Comparison of ENCODE assay signal across 14 cellular contexts in genomic region chr20:53575481-53576194, GRCh38. TPM values are rescaled to one million over a fixed set of nuclear protein-coding genes. Genes with fewer than 3 reads are reported as not detected.
DNase-seq lines count a peak whose midpoint lies in the region; ATAC-seq, FAIRE-seq and TF ChIP-seq lines count a peak whose summit lies in the region.
"Had no signal": no experiment of that assay in that cellular context is flagged by ENCODE, and none has a peak within 500 bp of the region (broad histone marks: within the 10 kb centered on the region; RNA-seq: fewer than 3 reads in every experiment).

No MANE protein-coding gene starts in this region.

- H3K4me2 ChIP-seq in K562 (ENCODE audit: insufficient read depth, low read length) (no peak overlapping the region), osteoblast (ENCODE audit: insufficient read depth, low read length) (no peak overlapping the region)

- no peak for FAIRE-seq in K562 (lab: Jason Lieb, UNC)
- FAIRE-seq: bronchial epithelial cell, islet of Langerhans had no signal

- H3K4me1 ChIP-seq in HUES6 (ENCODE audit: control insufficient read depth, insufficient read depth, low read length), result peaks cover 18% of the 10 kb centered on the region
- peaks cover 0 to 17% of the 10 kb centered on the region in 2 experiments; a peak in 3 of 5 replicates for H3K4me1 ChIP-seq in K562 (replicated peaks in 1 of 2; ENCODE audit: control insufficient read depth in 2 of 2, insufficient read depth in 2 of 2, low read length in 2 of 2)
- peaks cover 24% of the 10 kb centered on the region for H3K4me1 ChIP-seq in osteoblast (ENCODE audit: insufficient read depth, low read length)

- in situ Hi-C loops in K562 (cut with MboI), result loop anchor here (5.0 kb wide), 1 partner anchor 367 kb away; no protein-coding TSS in a partner anchor

- WGBS in K562 (ENCODE audit: insufficient coverage, low coverage, missing lambda C conversion rate), result 94% methylated on average over 22 of the region's 23 CpGs

- peaks cover 100% of the 10 kb centered on the region for H3K36me3 Mint-ChIP-seq in CD4-positive, alpha-beta T cell (ENCODE audit: low read depth)

- no peak for TF ChIP-seq CTCF in CD4-positive, alpha-beta T cell (IDR thresholded peaks at IDR 0.05)
- no peak for TF ChIP-seq CTCF in K562 (IDR thresholded peaks at IDR 0.05 in 2 of 3, conservative IDR thresholded peaks at IDR 0.05 in 1 of 3; ENCODE audit: insufficient read depth in 2 of 3, low read depth in 1 of 3, low read length in 3 of 3)
- no peak for TF ChIP-seq CTCF in osteoblast (IDR thresholded peaks at IDR 0.05; ENCODE audit: extremely low read depth, low read depth, low read length)

- no peak for DNase-seq in CD4-positive, alpha-beta T cell
- DNase-seq in K562 (ENCODE audit: extremely low read depth in 1 of 4, low spot score in 3 of 4) (no peak), osteoblast (ENCODE audit: insufficient read length, low spot score, missing footprints) (no peak), NCI-H69 (lab: John Stamatoyannopoulos, UW) (no peak), NCI-H2081 (lab: John Stamatoyannopoulos, UW) (no peak)
- DNase-seq: mucosa of descending colon; NCI-H2227 treated with DMSO at 0.1 percent for 48 hours; stimulated activated CD4-positive, alpha-beta T cell treated with anti-CD3 and anti-CD28 coated beads, Interleukin-4, amount 100 ng/mL, for 1 hour had no signal

- TF ChIP-seq POLR2A in K562 (conservative IDR thresholded peaks at IDR 0.05), result no peak

- POLR2A ChIA-PET in CD4-positive, alpha-beta T cell (lab: Charles Lee), result no interaction called here
- POLR2A ChIA-PET in K562 (lab: Yijun Ruan, JAX), result interaction anchor here (0.6 to 0.9 kb wide), 3 partner anchors 13 to 1602 kb away, joined by 3 to 4 read pairs (median 3); no protein-coding TSS in a partner anchor

- no peaks in the 10 kb centered on the region for H3K27me3 ChIP-seq in CD4-positive, alpha-beta T cell (ENCODE audit: control insufficient read depth, insufficient read depth, low read length)
- H3K27me3 ChIP-seq in HUES6 (ENCODE audit: control insufficient read depth, insufficient read depth, low read length) (no peaks in the 10 kb centered on the region), K562 (ENCODE audit: control insufficient read depth in 2 of 2, insufficient read depth in 2 of 2, low read length in 2 of 2) (no peaks in the 10 kb centered on the region), osteoblast (ENCODE audit: insufficient read depth, low read length) (no peaks in the 10 kb centered on the region)

- H3K27ac ChIP-seq in CD4-positive, alpha-beta T cell (ENCODE audit: low read depth, low read length), result no peak overlapping the region
- H3K27ac ChIP-seq in HUES6 (ENCODE audit: low read depth, low read length), result 0 out of 2 replicates have a peak overlapping the region, but pooled peaks have one; percentile 26
- no peak overlapping the region for H3K27ac ChIP-seq in K562 (ENCODE audit: extremely low read depth, low read depth, low read length)
- H3K27ac ChIP-seq in osteoblast (ENCODE audit: low read depth, low read length), result peak overlapping the region; percentile 36

- no peak overlapping the region for H3K4me3 Mint-ChIP-seq in CD4-positive, alpha-beta T cell
- H3K4me3 Mint-ChIP-seq: stimulated activated memory B cell treated with anti-CD40 and anti-IgM and Interleukin-4, amounts not matched to agents 10 μg/mL and 1 μg/mL and 100 μg/mL, for 72 hours had no signal

- CTCF ChIA-PET in CD4-positive, alpha-beta T cell (lab: Charles Lee), result no interaction called here
- CTCF ChIA-PET in K562 (lab: Yijun Ruan, JAX; ENCODE audit: low intra/inter-chr PET ratio), result no interaction called here

- peaks cover 89% of the 10 kb centered on the region for H3K4me1 Mint-ChIP-seq in CD4-positive, alpha-beta T cell (ENCODE audit: low read depth)

- H3K27ac Mint-ChIP-seq in CD4-positive, alpha-beta T cell, result peak overlapping the region; percentile 100
- H3K27ac Mint-ChIP-seq: stimulated activated memory B cell treated with anti-CD40 and anti-IgM and Interleukin-4, amounts not matched to agents 10 μg/mL and 1 μg/mL and 100 μg/mL, for 72 hours had no signal

- intact Hi-C loops in CD4-positive, alpha-beta T cell (cut with DNase I, micrococcal nuclease), result loop anchor here (1.0 to 10.0 kb wide), 9 partner anchors 47 to 619 kb away; no protein-coding TSS in a partner anchor
- intact Hi-C loops in K562 (cut with micrococcal nuclease), result loop anchor here (5.0 to 10.0 kb wide), 2 partner anchors 162 to 489 kb away; no protein-coding TSS in a partner anchor

- H2AFZ ChIP-seq in K562 (ENCODE audit: low read depth, low read length), result no peak overlapping the region
- no peak overlapping the region for H2AFZ ChIP-seq in osteoblast (ENCODE audit: low read length)

- H3K4me3 ChIP-seq in HUES6 (ENCODE audit: low read depth, low read length), result no peak overlapping the region
- H3K4me3 ChIP-seq in K562, result no peak overlapping the region
- H3K4me3 ChIP-seq in osteoblast (ENCODE audit: insufficient read depth, low read length), result no peak overlapping the region
- H3K4me3 ChIP-seq: mucosa of descending colon had no signal

- BruUV-seq in K562 (replicated peaks; lab: Mats Ljungman, UMichigan), result no TSS peak

- no peaks in the 10 kb centered on the region for H3K9me1 ChIP-seq in K562 (ENCODE audit: control insufficient read depth, insufficient read depth, low read length)

- no peak overlapping the region for H3K9ac ChIP-seq in HUES6 (ENCODE audit: low read length)
- no peak overlapping the region for H3K9ac ChIP-seq in K562 (ENCODE audit: insufficient read depth in 1 of 2, low read depth in 2 of 2, low read length in 2 of 2)

- peaks cover 99% of the 10 kb centered on the region for H3K79me2 ChIP-seq in K562 (ENCODE audit: control insufficient read depth, insufficient read depth, low read length)
- peaks cover 100% of the 10 kb centered on the region for H3K79me2 ChIP-seq in osteoblast (ENCODE audit: insufficient read depth, low read length)

- H4K20me1 ChIP-seq in K562 (replicated peaks; ENCODE audit: control insufficient read depth, insufficient read depth, low read length) (peaks cover 7% of the 10 kb centered on the region; the same call in 1 of the 2 replicates), osteoblast (ENCODE audit: insufficient read depth, low read length) (peaks cover 15% of the 10 kb centered on the region)

- H3K9me3 ChIP-seq in CD4-positive, alpha-beta T cell (ENCODE audit: control insufficient read depth, low read length), result no peaks in the 10 kb centered on the region
- H3K9me3 ChIP-seq in HUES6 (ENCODE audit: control insufficient read depth, insufficient read depth, low read depth, low read length) (no peaks in the 10 kb centered on the region), K562 (replicated peaks; ENCODE audit: control insufficient read depth, insufficient read depth, low read depth, low read length) (no peaks in the 10 kb centered on the region), osteoblast (ENCODE audit: low read depth, low read length) (no peaks in the 10 kb centered on the region)
- H3K9me3 ChIP-seq: mucosa of descending colon had no signal

- TF ChIP-seq EP300 in K562 (IDR thresholded peaks at IDR 0.05; ENCODE audit: low read length), result no peak

- no peaks in the 10 kb centered on the region for H3K9me3 Mint-ChIP-seq in CD4-positive, alpha-beta T cell
- H3K9me3 Mint-ChIP-seq: stimulated activated memory B cell treated with anti-CD40 and anti-IgM and Interleukin-4, amounts not matched to agents 10 μg/mL and 1 μg/mL and 100 μg/mL, for 72 hours had no signal

- no peak for ATAC-seq in CD4-positive, alpha-beta T cell (ENCODE audit: poor library complexity)
- ATAC-seq in K562 (no peak), GM19467 (IDR thresholded peaks at IDR 0.05; ENCODE audit: unreplicated experiment) (no peak)
- ATAC-seq: mucosa of descending colon; SK-N-SH treated with all-trans-retinoic acid at 6 μM for 48 hours; stimulated activated memory B cell treated with anti-CD40 and anti-IgM and Interleukin-4, amounts not matched to agents 10 μg/mL and 1 μg/mL and 100 μg/mL, for 72 hours had no signal

- no peaks in the 10 kb centered on the region for H3K27me3 Mint-ChIP-seq in CD4-positive, alpha-beta T cell
- H3K27me3 Mint-ChIP-seq: stimulated activated memory B cell treated with anti-CD40 and anti-IgM and Interleukin-4, amounts not matched to agents 10 μg/mL and 1 μg/mL and 100 μg/mL, for 72 hours had no signal

- no peak for TF ChIP-seq RAD21 in K562 (CRISPR knock-in tag; conservative IDR thresholded peaks at IDR 0.05 in 1 of 2, IDR thresholded peaks at IDR 0.05 in 1 of 2)

- peaks cover 96% of the 10 kb centered on the region for H3K36me3 ChIP-seq in HUES6 (ENCODE audit: control insufficient read depth, insufficient read depth, low read length)
- H3K36me3 ChIP-seq in K562 (ENCODE audit: control insufficient read depth, insufficient read depth, low read length), result peaks cover 97% of the 10 kb centered on the region
- peaks cover 81% of the 10 kb centered on the region for H3K36me3 ChIP-seq in osteoblast (ENCODE audit: insufficient read depth, low read length)

RNA-seq across cellular contexts. Expression of gene ZNF217, which starts 18.0 kb away (rescaled TPM):
- total RNA-seq in CD4-positive, alpha-beta T cell, result 10 to 100 TPM; 83.5 to 87.4 TPM
- total RNA-seq in K562 (2011; cell fraction: chromatin; rRNA removed; ENCODE audit: low replicate concordance), result 27.8 and 53.4 TPM in 2 replicates
- 21.3 and 24.7 TPM in 2 replicates for total RNA-seq in K562 (2011; cell fraction: nucleolus; rRNA removed)
- total RNA-seq in K562 (2011; cell fraction: nucleoplasm; rRNA removed), result 26.2 and 28.5 TPM in 2 replicates
- total RNA-seq in K562 (2014; rRNA removed) (16.8 and 17.7 TPM in 2 replicates), K562 (2014; rRNA removed; fragmentation: Illumina TruSeq; extraction: Trizol) (23.4 and 25.0 TPM in 2 replicates), K562 (2015; rRNA removed; fragmentation: Illumina TruSeq; extraction: Trizol) (18.7 and 21.8 TPM in 2 replicates), K562 (2021) (39.7 and 41.8 TPM in 2 replicates), osteoblast (26.4 and 26.8 TPM in 2 replicates)
- polyA plus RNA-seq in K562 (2011; rRNA removed) (11.4 and 12.9 TPM in 2 replicates), K562 (2014; fragmentation: Illumina TruSeq; extraction: Trizol) (19.3 and 26.7 TPM in 2 replicates), K562 (2014; fragmentation: Nextera tagmentation; extraction: Ambion mirVana) (1 to 10 TPM; 3.0 to 7.1 TPM), K562 (2014; rRNA removed) (16.0 and 23.5 TPM in 2 replicates)
- polyA plus RNA-seq in K562 (2011; cell fraction: cytosol; rRNA removed), result 6.8 and 8.6 TPM in 2 replicates
- polyA plus RNA-seq in K562 (2011; cell fraction: nucleus; rRNA removed), result 19.8 and 24.3 TPM in 2 replicates
- 17.7 and 21.1 TPM in 2 replicates for polyA plus RNA-seq in K562 (2012)
- polyA minus RNA-seq in K562 (2011; rRNA and poly(A)+ RNA removed), result 36.2 and 44.6 TPM in 2 replicates
- 21.7 and 25.7 TPM in 2 replicates for polyA minus RNA-seq in K562 (2011; cell fraction: cytosol; rRNA and poly(A)+ RNA removed)
- polyA minus RNA-seq in K562 (2011; cell fraction: nucleus; rRNA and poly(A)+ RNA removed), result 19.7 and 29.4 TPM in 2 replicates

Comparison
In these comparisons a context has a peak if more than half of its experiments do, and no peak if none do; other contexts are left out.
1. H3K27ac ChIP-seq: peak in HUES6 (single experiment) and osteoblast (single experiment); none in CD4-positive, alpha-beta T cell (single experiment) and K562 (single experiment).